Comparison of ENCODE assay signal across 21 cellular contexts in the genomic region with DNA sequence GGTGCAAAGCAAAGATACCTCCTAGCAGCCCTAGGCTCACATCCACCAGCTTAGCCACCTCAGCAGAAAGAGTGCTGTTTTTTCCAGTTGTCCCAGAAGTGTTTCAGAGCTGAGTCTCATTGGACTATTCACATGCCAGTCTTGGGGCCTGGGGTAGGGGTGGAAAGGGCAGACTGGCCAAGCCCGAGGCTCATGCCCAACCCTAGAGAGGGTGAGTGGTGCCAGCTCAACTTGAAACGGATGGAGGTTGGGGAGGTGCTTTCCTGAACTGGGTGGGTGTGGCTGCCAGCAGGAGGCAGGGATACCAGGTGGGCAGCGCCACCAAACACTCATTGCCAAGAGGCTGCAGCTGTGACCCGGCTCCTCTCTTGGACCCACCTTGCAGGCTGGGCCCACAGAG.
"Had no signal": no experiment of that assay in that cellular context is flagged by ENCODE, and none has a peak within 500 bp of the region (broad histone marks: within the 10 kb centered on the region; RNA-seq: fewer than 3 reads in every experiment).

No MANE protein-coding gene starts in this region.

- H3K27ac ChIP-seq: heart left ventricle, ovary, prostate gland, stomach, suprapubic skin, transverse colon, uterus had no signal

- ATAC-seq: heart left ventricle; left cardiac atrium; naive thymus-derived CD4-positive, alpha-beta T cell had no signal

- H3K9me3 ChIP-seq: heart left ventricle, ovary, prostate gland, SK-N-SH, stomach, suprapubic skin, transverse colon, uterus had no signal

- H3K4me1 Mint-ChIP-seq: activated CD4-positive, alpha-beta T cell treated with anti-CD3 and anti-CD28 coated beads, Interleukin-2, amount 10 ng/mL, durations not matched to agents 24 days and 14 days; brain; naive thymus-derived CD4-positive, alpha-beta T cell had no signal

- H3K4me3 ChIP-seq: heart left ventricle, ovary, prostate gland, stomach, suprapubic skin, transverse colon, uterus had no signal

- H3K4me1 ChIP-seq: heart left ventricle, prostate gland, stomach, suprapubic skin, transverse colon, uterus had no signal

- H3K36me3 ChIP-seq: ovary, uterus had no signal

- H3K27ac Mint-ChIP-seq: activated CD4-positive, alpha-beta T cell treated with anti-CD3 and anti-CD28 coated beads, Interleukin-2, amount 10 ng/mL, durations not matched to agents 24 days and 14 days; activated naive CD4-positive, alpha-beta T cell treated with anti-CD3 and anti-CD28 coated beads for 36 hours; brain; naive thymus-derived CD4-positive, alpha-beta T cell had no signal

- H3K27me3 ChIP-seq: heart left ventricle, ovary, stomach, suprapubic skin, transverse colon, uterus had no signal

- H3K9me3 Mint-ChIP-seq: activated CD4-positive, alpha-beta T cell treated with anti-CD3 and anti-CD28 coated beads, Interleukin-2, amount 10 ng/mL, durations not matched to agents 24 days and 14 days; activated naive CD4-positive, alpha-beta T cell treated with anti-CD3 and anti-CD28 coated beads for 36 hours; brain had no signal

- H3K27me3 Mint-ChIP-seq: activated CD4-positive, alpha-beta T cell treated with anti-CD3 and anti-CD28 coated beads, Interleukin-2, amount 10 ng/mL, durations not matched to agents 24 days and 14 days; brain; naive thymus-derived CD4-positive, alpha-beta T cell had no signal

- DNase-seq: activated CD4-positive, alpha-beta T cell treated with anti-CD3 and anti-CD28 coated beads, Interleukin-2, amount 10 ng/mL, durations not matched to agents 24 days and 14 days; activated CD8-positive, alpha-beta memory T cell treated with anti-CD3 and anti-CD28 coated beads, Interleukin-2, amount 50 U/mL, for 4 hours; activated effector memory CD4-positive, alpha-beta T cell treated with Interleukin-2 at 50 U/mL for 16 hours; activated naive CD4-positive, alpha-beta T cell treated with anti-CD3 and anti-CD28 coated beads for 36 hours; activated T-cell treated with anti-CD3 and anti-CD28 coated beads, Interleukin-2, amount 50 U/mL, for 48 hours; caudate nucleus; heart left ventricle; islet precursor cell; left cardiac atrium; mesendoderm; naive thymus-derived CD4-positive, alpha-beta T cell; ovary; SK-N-SH; stimulated activated CD4-positive, alpha-beta T cell treated with anti-CD3 and anti-CD28 coated beads, Interleukin-2, amount 100 ng/mL, for 48 hours; stimulated activated CD8-positive, alpha-beta memory T cell treated with anti-CD3 and anti-CD28 coated beads, Interleukin-4, amount 100 ng/mL, for 48 hours; stomach; transverse colon; uterus had no signal

- H3K4me3 Mint-ChIP-seq: activated CD4-positive, alpha-beta T cell treated with anti-CD3 and anti-CD28 coated beads, Interleukin-2, amount 10 ng/mL, durations not matched to agents 24 days and 14 days; activated naive CD4-positive, alpha-beta T cell treated with anti-CD3 and anti-CD28 coated beads for 36 hours; brain; naive thymus-derived CD4-positive, alpha-beta T cell had no signal
